ENCODE assay signal across 12 cellular contexts in genomic region chr4:158827475-158828085, GRCh38. TPM values are rescaled to one million over a fixed set of nuclear protein-coding genes. Genes with fewer than 3 reads are reported as not detected.
A peak's percentile ranks its signal among the peaks of the same experiment; 100 is the strongest.
DNase-seq lines count a peak whose midpoint lies in the region; TF ChIP-seq lines count a peak whose summit lies in the region.
"Had no signal": no experiment of that assay in that cellular context is flagged by ENCODE, and none has a peak within 500 bp of the region (broad histone marks: within the 10 kb centered on the region; RNA-seq: fewer than 3 reads in every experiment).

No MANE protein-coding gene starts in this region.

- BruUV-seq in Caco-2 (replicated peaks; lab: Mats Ljungman, UMichigan) = TSS peak; percentile 49

- CTCF ChIA-PET in Caco-2 (lab: Charles Lee) = interaction anchor here (1.0 to 1.1 kb wide), 2 partner anchors 28 to 628 kb away, joined by 3 to 7 read pairs; no protein-coding TSS in a partner anchor

- H3K4me1 Mint-ChIP-seq in Caco-2 (ENCODE audit: low read depth, unreplicated experiment) = peaks cover 57% of the 10 kb centered on the region

- DNase-seq in Caco-2 (no peak), NCI-H146 (lab: John Stamatoyannopoulos, UW) (peak; percentile 11), NCI-H2029 (lab: John Stamatoyannopoulos, UW) (no peak), activated gamma-delta T cell treated with Interleukin-2 at 50 U/mL for 16 hours (no peak), MG63 (no peak)
- DNase-seq in stimulated activated naive CD4-positive, alpha-beta T cell treated with Interleukin-2 at 50 U/mL for 16 hours (lab: John Stamatoyannopoulos, UW) = no peak
- DNase-seq: immature natural killer cell, NCI-H526 treated with DMSO at 0.1 percent for 48 hours had no signal

- no peak for TF ChIP-seq CTCF in Caco-2 (IDR thresholded peaks at IDR 0.05; ENCODE audit: insufficient read depth in 1 of 2, low read depth in 1 of 2, low read length in 1 of 2, severe bottlenecking in 1 of 2, unreplicated experiment in 1 of 2)

- H3K4me1 ChIP-seq in Caco-2 (peaks cover 45% of the 10 kb centered on the region), esophagus (ENCODE audit: control insufficient read depth in 2 of 2, insufficient read depth in 2 of 2, low read length in 1 of 2) (peaks cover 2 to 16% of the 10 kb centered on the region in 2 donors), mucosa of rectum (ENCODE audit: control insufficient read depth in 2 of 2, insufficient read depth in 2 of 2, low read length in 2 of 2) (peaks cover 47 to 62% of the 10 kb centered on the region in 2 donors)

- no peak overlapping the region for H3K4me3 ChIP-seq in Caco-2 (ENCODE audit: low read depth, low read length)
- no peak overlapping the region for H3K4me3 ChIP-seq in esophagus (ENCODE audit: low read depth in 1 of 2, low read length in 2 of 2)
- no peak overlapping the region for H3K4me3 ChIP-seq in mucosa of rectum (ENCODE audit: low read length in 2 of 2)
- no peak overlapping the region for H3K4me3 ChIP-seq in MG63

- POLR2A ChIA-PET in Caco-2 (lab: Charles Lee) = no interaction called here

- no peaks in the 10 kb centered on the region for H3K27me3 Mint-ChIP-seq in Caco-2 (ENCODE audit: insufficient read depth, unreplicated experiment)

- H3K4me3 Mint-ChIP-seq in Caco-2 (ENCODE audit: unreplicated experiment) = peak overlapping the region; percentile 37
- H3K4me3 Mint-ChIP-seq: neural crest cell had no signal

- peak overlapping the region; percentile 80 for H3K27ac Mint-ChIP-seq in Caco-2 (ENCODE audit: unreplicated experiment)

- intact Hi-C loops in Caco-2 (cut with micrococcal nuclease; ENCODE audit: unreplicated experiment) = loop anchor here (1.0 to 2.0 kb wide), 3 partner anchors 17 to 59 kb away; partner anchors contain the start of gene FNIP2

- no peaks in the 10 kb centered on the region for H3K36me3 ChIP-seq in Caco-2 (ENCODE audit: control insufficient read depth, insufficient read depth, low read length)
- H3K36me3 ChIP-seq in esophagus (ENCODE audit: control insufficient read depth in 2 of 2, insufficient read depth in 2 of 2, low read length in 1 of 2) = peaks cover 0 to 4% of the 10 kb centered on the region in 2 donors
- peaks cover 5% of the 10 kb centered on the region in 2 donors for H3K36me3 ChIP-seq in mucosa of rectum (ENCODE audit: control insufficient read depth in 2 of 2, insufficient read depth in 2 of 2, low read length in 2 of 2)
- no peaks in the 10 kb centered on the region; the same call in 1 of the 2 replicates for H3K36me3 ChIP-seq in MG63

- H3K27ac ChIP-seq in esophagus (ENCODE audit: low read depth in 2 of 2, low read length in 1 of 2) = peak overlapping the region; percentile 30 to 41
- H3K27ac ChIP-seq in mucosa of rectum (ENCODE audit: low read depth in 2 of 2, low read length in 2 of 2) = peak overlapping the region; percentile 74 to 86

- peak overlapping the region in 1 of 2 donors; percentile 20 for H3K9ac ChIP-seq in mucosa of rectum (ENCODE audit: low read depth in 1 of 2, low read length in 2 of 2)

- H3K27me3 ChIP-seq in Caco-2 (replicated peaks; ENCODE audit: control insufficient read depth, insufficient read depth, low read length) = no peaks in the 10 kb centered on the region
- H3K27me3 ChIP-seq in esophagus (ENCODE audit: control insufficient read depth in 1 of 2, insufficient read depth in 2 of 2, low read length in 2 of 2) = no peaks in the 10 kb centered on the region
- no peaks in the 10 kb centered on the region for H3K27me3 ChIP-seq in mucosa of rectum (ENCODE audit: control insufficient read depth in 2 of 2, insufficient read depth in 2 of 2, low read length in 2 of 2)
- no peaks in the 10 kb centered on the region for H3K27me3 ChIP-seq in MG63

- peaks cover 6% of the 10 kb centered on the region for H3K36me3 Mint-ChIP-seq in Caco-2 (ENCODE audit: insufficient read depth, unreplicated experiment)

- H3K9me3 ChIP-seq in Caco-2 (no peaks in the 10 kb centered on the region), esophagus (ENCODE audit: control insufficient read depth in 2 of 2, insufficient read depth in 1 of 2, low read depth in 1 of 2, low read length in 1 of 2) (no peaks in the 10 kb centered on the region), mucosa of rectum (ENCODE audit: control insufficient read depth in 2 of 2, low read length in 2 of 2) (no peaks in the 10 kb centered on the region), MG63 (no peaks in the 10 kb centered on the region)

- WGBS in esophagus, 2 donors = 59 to 79% methylated on average over 5 of the region's 5 CpGs

- H3K9me3 Mint-ChIP-seq in Caco-2 (ENCODE audit: unreplicated experiment) = no peaks in the 10 kb centered on the region
- H3K9me3 Mint-ChIP-seq: activated T-helper 2 cell treated with anti-CD3 and anti-CD28 coated beads, Interferon-gamma antibody, Interleukin-2, Interleukin-4, amounts not matched to agents 10 μg/mL and 5 μg/mL and 100 μg/mL, durations not matched to agents 14 hours and 24 hours and 36 hours; immature natural killer cell; neural crest cell had no signal

RNA-seq across cellular contexts. Expression of gene FNIP2, which starts 58.8 kb away (rescaled TPM):
- 12.4 and 15.8 TPM in 2 replicates for total RNA-seq in Caco-2 (2022)
- polyA plus RNA-seq in esophagus = 1 to 10 TPM; 2.0 to 2.9 TPM
- total RNA-seq in MG63 (2014; rRNA removed; shearing (Covaris generic); ENCODE audit: low replicate concordance) = 7.7 and 11.1 TPM in 2 replicates
